In genomic region chr2:20104900-20105545, GRCh38 we compare ENCODE assay signal across 25 cellular contexts. TPM values are rescaled to one million over a fixed set of nuclear protein-coding genes. Genes with fewer than 3 reads are reported as not detected.
DNase-seq lines count a peak whose midpoint lies in the region; ATAC-seq, FAIRE-seq and TF ChIP-seq lines count a peak whose summit lies in the region.
"Had no signal": no experiment of that assay in that cellular context is flagged by ENCODE, and none has a peak within 500 bp of the region (broad histone marks: within the 10 kb centered on the region; RNA-seq: fewer than 3 reads in every experiment).

No MANE protein-coding gene starts in this region.

- CTCF ChIA-PET in HEK293 (lab: Yijun Ruan, JAX): interaction anchor here (0.6 to 1.0 kb wide), 6 partner anchors 13 to 221 kb away, joined by 3 to 4 read pairs (median 3); no protein-coding TSS in a partner anchor

- H3K4me1 ChIP-seq in HEK293 (ENCODE audit: control insufficient read depth, insufficient read depth, low read length) (no peaks in the 10 kb centered on the region), kidney (ENCODE audit: control insufficient read depth in 1 of 2, insufficient read depth in 1 of 2, low read depth in 1 of 2, low read length in 2 of 2) (peaks cover 0 to 6% of the 10 kb centered on the region in 2 donors)
- H3K4me1 ChIP-seq: Peyer's patch, psoas muscle had no signal

- POLR2A ChIA-PET in HEK293 (lab: Yijun Ruan, JAX): no interaction called here

- ATAC-seq in GM19328 (IDR thresholded peaks at IDR 0.05; ENCODE audit: unreplicated experiment) (no peak), HG03565 (IDR thresholded peaks at IDR 0.05; ENCODE audit: unreplicated experiment) (no peak)
- ATAC-seq: psoas muscle; stimulated activated naive CD8-positive, alpha-beta T cell treated with anti-CD3 and anti-CD28 coated beads, Interleukin-15, amount 100 ng/mL, for 72 hours had no signal

- no peak overlapping the region for H3K9ac ChIP-seq in kidney (ENCODE audit: low read length in 2 of 2)

- H3K27ac ChIP-seq in HEK293 (ENCODE audit: extremely low read depth, low read depth, low read length) (no peak overlapping the region), kidney (ENCODE audit: low read depth in 2 of 2, low read length in 2 of 2) (peak overlapping the region in 1 of 2 donors; percentile 16)
- H3K27ac ChIP-seq: psoas muscle, SK-N-MC, transverse colon had no signal

- TF ChIP-seq CTCF in HEK293 (tag by site-specific recombination; IDR thresholded peaks at IDR 0.05): no peak
- no peak for TF ChIP-seq CTCF in kidney (IDR thresholded peaks at IDR 0.05; ENCODE audit: borderline replicate concordance, extremely low read depth, insufficient read depth)

- H3K9me3 ChIP-seq in HEK293 (ENCODE audit: control insufficient read depth, insufficient read depth, low read depth, low read length) (no peaks in the 10 kb centered on the region), kidney (ENCODE audit: control insufficient read depth in 1 of 2, low read length in 2 of 2) (peaks cover 0 to 12% of the 10 kb centered on the region in 2 donors)

- DNase-seq in COR-L47 (lab: John Stamatoyannopoulos, UW) (peak; percentile 64), NCI-H2196 treated with DMSO at 0.1 percent for 48 hours (lab: John Stamatoyannopoulos, UW; ENCODE audit: unreplicated experiment) (peak; percentile 27), kidney (peak; percentile 87), pons (ENCODE audit: low spot score) (no peak), COLO829 (ENCODE audit: low spot score) (no peak)
- DNase-seq: activated CD4-positive, alpha-beta memory T cell treated with anti-CD3 and anti-CD28 coated beads for 36 hours; activated CD4-positive, CD25-positive, alpha-beta regulatory T cell; activated gamma-delta T cell treated with Interleukin-2 at 50 U/mL for 16 hours; activated T-cell treated with anti-CD3 and anti-CD28 coated beads for 4 hours; CD4-positive, CD25-positive, alpha-beta regulatory T cell; H9; midbrain; NCI-H1694 treated with DMSO at 0.1 percent for 48 hours; Peyer's patch; psoas muscle; stimulated activated CD4-positive, alpha-beta T cell treated with anti-CD3 and anti-CD28 coated beads, Interleukin-4, amount 100 ng/mL, for 1 hour; stimulated activated naive CD8-positive, alpha-beta T cell treated with anti-CD3 and anti-CD28 coated beads, Interleukin-15, amount 100 ng/mL, for 72 hours; transverse colon had no signal

- intact Hi-C loops in kidney (cut with DNase I): no loop called here

- H3K4me3 ChIP-seq in HEK293 (ENCODE audit: low read depth, low read length) (no peak overlapping the region), kidney (ENCODE audit: low read length in 2 of 2) (no peak overlapping the region)
- H3K4me3 ChIP-seq: Peyer's patch, psoas muscle, SK-N-MC, skin epidermis, transverse colon had no signal

- H3K36me3 ChIP-seq in HEK293 (ENCODE audit: control insufficient read depth in 2 of 2, insufficient read depth in 1 of 2, low read length in 2 of 2) (no peaks in the 10 kb centered on the region), kidney (ENCODE audit: control insufficient read depth in 1 of 2, insufficient read depth in 2 of 2, low read length in 2 of 2) (no peaks in the 10 kb centered on the region)
- H3K36me3 ChIP-seq: Peyer's patch, transverse colon had no signal

- no peak for FAIRE-seq in kidney (lab: Jason Lieb, UNC)
- FAIRE-seq: endometrium, HTR-8/SVneo had no signal

TF ChIP-seq in HEK293, 187 proteins besides CTCF, POLR2A, EP300 and RAD21:
- TF ChIP-seq ZNF341 (tag by site-specific recombination; IDR thresholded peaks at IDR 0.05; ENCODE audit: low read depth) (peak; percentile 48; the same call in 1 of the 2 replicates), PRDM6 (tag by site-specific recombination; IDR thresholded peaks at IDR 0.05) (no peak), ZNF292 (tag by site-specific recombination; IDR thresholded peaks at IDR 0.05; ENCODE audit: borderline replicate concordance, low read depth) (no peak), MZF1 (tag by site-specific recombination; IDR thresholded peaks at IDR 0.05; ENCODE audit: borderline replicate concordance) (no peak), ZNF449 (tag by site-specific recombination; IDR thresholded peaks at IDR 0.05) (no peak), ZXDB (tag by site-specific recombination; IDR thresholded peaks at IDR 0.05) (no peak), WT1 (tag by site-specific recombination; IDR thresholded peaks at IDR 0.05) (peak; percentile 75), PRDM10 (tag by site-specific recombination; IDR thresholded peaks at IDR 0.05) (0 out of 2 replicates have a peak, but pooled peaks have one; percentile 21), ZNF664 (tag by site-specific recombination; IDR thresholded peaks at IDR 0.05) (no peak)

RNA-seq across cellular contexts. Expression of gene LAPTM4A, which starts 53.6 kb away (rescaled TPM):
- total RNA-seq in kidney: 330 TPM
- 365 TPM for polyA plus RNA-seq in kidney (ENCODE audit: insufficient read depth, low read depth, low replicate concordance)

Comparison
In these comparisons a context has a peak if more than half of its experiments do, and no peak if none do; other contexts are left out.
1. DNase-seq: peak in COR-L47 (single experiment), NCI-H2196 treated with DMSO at 0.1 percent for 48 hours (single experiment) and kidney (single experiment); none in pons (single experiment) and COLO829 (single experiment).